ENCODE assay signal across 13 cellular contexts in the genomic region with DNA sequence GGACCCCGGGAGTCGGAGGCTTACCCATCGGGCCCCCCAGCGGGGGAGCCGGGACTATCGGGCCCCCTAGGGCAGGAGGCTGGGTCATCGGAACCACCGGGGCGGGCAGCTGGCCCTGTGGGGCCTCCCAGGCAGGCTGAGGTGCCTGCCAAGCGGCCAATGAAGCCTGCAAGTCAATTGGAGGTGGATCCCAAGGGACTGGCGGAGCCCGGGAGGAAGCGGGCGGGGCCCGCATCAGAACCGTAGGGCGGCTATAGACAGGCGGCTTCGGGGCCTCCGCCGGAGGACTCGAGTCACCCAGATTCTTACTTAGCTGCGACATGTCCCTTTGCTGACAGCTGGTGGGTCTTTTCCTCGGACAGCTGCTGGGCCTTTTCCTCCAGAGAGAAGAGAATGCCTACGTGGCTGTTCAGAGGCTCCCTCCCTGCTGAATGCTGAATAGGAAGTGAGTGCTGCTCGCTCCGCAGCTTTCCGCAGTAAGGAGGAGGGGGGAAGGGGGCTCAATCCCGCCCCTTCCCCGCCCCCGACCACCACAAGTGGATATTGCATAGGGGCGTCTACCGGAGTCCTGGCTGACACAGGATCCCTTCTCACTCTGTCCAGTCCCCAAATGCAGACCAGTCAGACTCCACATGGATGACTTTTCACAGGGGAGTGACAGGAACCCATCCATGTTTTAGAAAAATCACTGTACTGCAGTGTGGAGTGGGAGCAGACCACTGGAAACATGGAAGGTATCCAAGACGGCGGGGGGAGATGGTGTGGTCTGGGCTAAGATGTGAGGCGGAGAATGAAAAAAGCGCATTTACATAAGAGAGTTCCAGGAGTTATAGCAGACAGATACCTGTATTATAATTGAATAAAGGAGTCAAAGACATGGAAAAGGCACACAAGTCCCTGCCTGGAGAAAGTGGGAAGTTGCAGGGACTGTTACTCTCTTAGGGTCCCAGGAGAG. TPM values are rescaled to one million over a fixed set of nuclear protein-coding genes. Genes with fewer than 3 reads are reported as not detected.
DNase-seq lines count a peak whose midpoint lies in the region; ATAC-seq and TF ChIP-seq lines count a peak whose summit lies in the region.
"Had no signal": no experiment of that assay in that cellular context is flagged by ENCODE, and none has a peak within 500 bp of the region (broad histone marks: within the 10 kb centered on the region; RNA-seq: fewer than 3 reads in every experiment).

A gene (minus strand): TSS at position 447 of the 955 bp plus-strand sequence. CDS start 125 bp downstream, at position 322.

- H3K4me3 ChIP-seq in brain microvascular endothelial cell (ENCODE audit: low read depth, low read length): peak within 1 kb of the TSS; percentile 15
- peak within 1 kb of the TSS; percentile 57 for H3K4me3 ChIP-seq in mesodermal cell (ENCODE audit: extremely low read depth, insufficient read depth, low read length, poor library complexity, severe bottlenecking)
- H3K4me3 ChIP-seq: GM12878 had no signal

- no peak within 1 kb of the TSS for H3K27ac Mint-ChIP-seq in type B pancreatic cell
- H3K27ac Mint-ChIP-seq: dendritic cell treated with granulocyte-macrophage colony-stimulating factor and Interleukin-4, amounts not matched to agents 40 ng/mL and 50 ng/mL, for 4 days had no signal

- no peak within 1 kb of the TSS for H3K27ac ChIP-seq in brain microvascular endothelial cell
- no peak within 1 kb of the TSS for H3K27ac ChIP-seq in mesodermal cell (ENCODE audit: low read depth, low read length, severe bottlenecking)
- H3K27ac ChIP-seq: Peyer's patch had no signal

- WGBS in mesodermal cell (ENCODE audit: insufficient coverage in 2 of 2), 2 experiments: 48 to 52% methylated on average over 28 to 35 of the region's 37 CpGs

- H3K27me3 Mint-ChIP-seq in type B pancreatic cell: no peaks in the 10 kb centered on the region

- no peaks in the 10 kb centered on the region for H3K9me3 Mint-ChIP-seq in type B pancreatic cell
- H3K9me3 Mint-ChIP-seq: dendritic cell treated with granulocyte-macrophage colony-stimulating factor and Interleukin-4, amounts not matched to agents 40 ng/mL and 50 ng/mL, for 4 days had no signal

- no peaks in the 10 kb centered on the region for H3K27me3 ChIP-seq in brain microvascular endothelial cell (replicated peaks)
- H3K27me3 ChIP-seq: Peyer's patch had no signal

- TF ChIP-seq CTCF in brain microvascular endothelial cell (IDR thresholded peaks at IDR 0.05; ENCODE audit: low read depth, low read length, missing control alignments): no peak
- TF ChIP-seq CTCF in type B pancreatic cell (conservative IDR thresholded peaks at IDR 0.05): no peak

- in situ Hi-C loops in brain microvascular endothelial cell (cut with HindIII; ENCODE audit: low pct_ligation_motif_present, low sequenced_read_pairs): no loop called here

- H3K36me3 ChIP-seq in brain microvascular endothelial cell (replicated peaks): no peaks in the 10 kb centered on the region
- H3K36me3 ChIP-seq in mesodermal cell (ENCODE audit: control insufficient read depth, insufficient read depth, low read length): peaks cover 3% of the 10 kb centered on the region
- H3K36me3 ChIP-seq: Peyer's patch had no signal

- peaks cover 8% of the 10 kb centered on the region for H3K9me3 ChIP-seq in mesodermal cell (ENCODE audit: control insufficient read depth, low read length)

- DNase-seq in NCI-H510A treated with DMSO at 0.1 percent for 48 hours (lab: John Stamatoyannopoulos, UW): peak; percentile 25
- no peak for DNase-seq in NCI-H510A (lab: John Stamatoyannopoulos, UW)
- no peak for DNase-seq in brain microvascular endothelial cell
- DNase-seq in type B pancreatic cell (ENCODE audit: extremely low spot score, unreplicated experiment): no peak
- no peak for DNase-seq in LoVo (ENCODE audit: low spot score)
- DNase-seq: activated CD8-positive, alpha-beta memory T cell treated with anti-CD3 and anti-CD28 coated beads, Interleukin-2, amount 50 U/mL, for 4 hours; Peyer's patch had no signal

- H3K4me1 ChIP-seq in mesodermal cell (ENCODE audit: control insufficient read depth, insufficient read depth, low read length, poor library complexity, severe bottlenecking): peaks cover 4% of the 10 kb centered on the region
- H3K4me1 ChIP-seq: Peyer's patch had no signal

- no peaks in the 10 kb centered on the region for H3K4me1 Mint-ChIP-seq in type B pancreatic cell (ENCODE audit: unreplicated experiment)

- no peaks in the 10 kb centered on the region for H3K36me3 Mint-ChIP-seq in type B pancreatic cell

- H3K4me3 Mint-ChIP-seq in type B pancreatic cell: peak within 1 kb of the TSS; percentile 81
- H3K4me3 Mint-ChIP-seq: dendritic cell treated with granulocyte-macrophage colony-stimulating factor and Interleukin-4, amounts not matched to agents 40 ng/mL and 50 ng/mL, for 4 days had no signal

- ATAC-seq in GM18498 (IDR thresholded peaks at IDR 0.05; ENCODE audit: unreplicated experiment): no peak
- no peak for ATAC-seq in HG03521 (IDR thresholded peaks at IDR 0.05; ENCODE audit: unreplicated experiment)
- ATAC-seq: GM12878 had no signal

RNA-seq across cellular contexts. Expression of the gene that starts here (rescaled TPM):
- polyA plus RNA-seq in mesodermal cell (2013, experiment 1 of 2): 7.9 TPM
- polyA plus RNA-seq in mesodermal cell (2013, experiment 2 of 2): 6.3 TPM
- total RNA-seq in type B pancreatic cell (ENCODE audit: low replicate concordance): 3.1 and 8.2 TPM in 2 replicates
- total RNA-seq: GM12878, HT1080 had no signal
- polyA plus RNA-seq: GM12878 had no signal
